Comparison of ENCODE assay signal across 20 cellular contexts in the genomic region with DNA sequence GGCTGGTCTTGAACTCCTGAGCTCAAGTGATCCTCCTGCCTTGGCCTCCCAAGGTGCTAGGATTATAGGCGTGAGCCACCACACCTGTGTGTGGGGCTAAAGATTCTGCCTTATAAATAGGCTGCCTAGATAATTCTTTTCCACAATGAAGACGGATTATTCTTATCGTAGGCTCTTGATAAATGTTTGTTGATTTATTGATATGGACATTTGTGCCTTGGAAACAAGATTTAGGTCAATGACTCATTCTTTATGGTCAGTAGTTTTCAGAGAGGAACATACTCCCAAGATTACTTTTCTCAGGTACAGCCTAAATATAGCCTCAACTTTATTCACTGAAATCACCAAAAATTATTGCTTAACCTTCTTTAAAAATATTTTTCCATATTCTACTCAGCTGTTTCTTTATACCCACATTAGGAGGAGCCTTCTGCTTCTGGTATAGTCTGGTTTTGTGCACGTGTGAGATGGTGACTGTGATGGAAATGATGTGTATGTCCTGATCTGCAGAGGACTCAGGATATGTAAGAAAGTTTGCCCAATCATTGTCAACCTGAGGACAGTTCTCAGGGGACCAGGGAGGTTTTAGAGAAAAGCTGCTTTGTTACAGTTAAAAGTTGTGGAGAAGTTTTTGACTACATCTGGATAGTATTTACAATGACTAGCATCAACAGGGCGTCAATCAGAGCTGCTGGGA.
A peak's percentile ranks its signal among the peaks of the same experiment; 100 is the strongest.
DNase-seq lines count a peak whose midpoint lies in the region; ATAC-seq, FAIRE-seq and TF ChIP-seq lines count a peak whose summit lies in the region.
"Had no signal": no experiment of that assay in that cellular context is flagged by ENCODE, and none has a peak within 500 bp of the region (broad histone marks: within the 10 kb centered on the region; RNA-seq: fewer than 3 reads in every experiment).

No MANE protein-coding gene starts in this region.

- FAIRE-seq in H54 (lab: Jason Lieb, UNC): no peak
- FAIRE-seq: GM12878, HTR-8/SVneo had no signal

- no peak overlapping the region for H3K4me3 Mint-ChIP-seq in osteocyte (ENCODE audit: unreplicated experiment)
- H3K4me3 Mint-ChIP-seq: CD4-positive, alpha-beta T cell; GM23338 had no signal

- no peaks in the 10 kb centered on the region for H4K20me1 ChIP-seq in BLaER1 treated with 17β-estradiol and CSF1 and Interleukin-3, amounts not matched to agents 10 nM and 100 nM

- TF ChIP-seq POLR2A in H54 (IDR thresholded peaks at IDR 0.05; ENCODE audit: low read depth, low read length): no peak

- peak; percentile 30 for DNase-seq in adipocyte (ENCODE audit: low read depth)
- peak; percentile 22 for DNase-seq in fibroblast of gingiva (ENCODE audit: low read depth)
- no peak for DNase-seq in osteocyte (ENCODE audit: extremely low spot score, unreplicated experiment)
- DNase-seq in H54 (ENCODE audit: insufficient read length, low spot score): no peak
- no peak for DNase-seq in tibial artery
- DNase-seq in DMS53 (lab: John Stamatoyannopoulos, UW): no peak
- DNase-seq: Calu3; CD4-positive, alpha-beta T cell; NCI-H1092; NCI-H1436 treated with DMSO at 0.1 percent for 48 hours; NCI-H2081; SHP77 had no signal

- peaks cover 79% of the 10 kb centered on the region for H3K4me1 Mint-ChIP-seq in osteocyte (ENCODE audit: unreplicated experiment)
- H3K4me1 Mint-ChIP-seq: GM23338 had no signal

- no peak overlapping the region for H3K9ac ChIP-seq in BLaER1 treated with 17β-estradiol and CSF1 and Interleukin-3, amounts not matched to agents 10 nM and 100 nM
- H3K9ac ChIP-seq in adipocyte (ENCODE audit: low read length): no peak overlapping the region

- TF ChIP-seq CTCF in osteocyte (IDR thresholded peaks at IDR 0.05): no peak
- no peak for TF ChIP-seq CTCF in tibial artery (IDR thresholded peaks at IDR 0.05)

- H3K4me1 ChIP-seq in BLaER1 treated with 17β-estradiol and CSF1 and Interleukin-3, amounts not matched to agents 10 nM and 100 nM: peaks cover 4 to 34% (median 26%) of the 10 kb centered on the region in 10 experiments; a peak in 17 of 20 replicates
- peaks cover 18% of the 10 kb centered on the region for H3K4me1 ChIP-seq in adipocyte (ENCODE audit: control insufficient read depth, insufficient read depth, low read length)
- H3K4me1 ChIP-seq in tibial artery: no peaks in the 10 kb centered on the region

- no peaks in the 10 kb centered on the region for H3K36me3 Mint-ChIP-seq in osteocyte (ENCODE audit: unreplicated experiment)

- H3K36me3 ChIP-seq in BLaER1 treated with 17β-estradiol and CSF1 and Interleukin-3, amounts not matched to agents 10 nM and 100 nM: no peaks in the 10 kb centered on the region
- H3K36me3 ChIP-seq in adipocyte (ENCODE audit: control insufficient read depth, insufficient read depth, low read length, severe bottlenecking) (no peaks in the 10 kb centered on the region), tibial artery (no peaks in the 10 kb centered on the region)
- H3K36me3 ChIP-seq: MG63 had no signal

- intact Hi-C loops in tibial artery (cut with DNase I; ENCODE audit: low total_unique reads): loop anchor here (2.0 kb wide), 1 partner anchor 23 kb away; no protein-coding TSS in a partner anchor

- H3K27me3 Mint-ChIP-seq in osteocyte (ENCODE audit: unreplicated experiment): no peaks in the 10 kb centered on the region

- no peak for ATAC-seq in GM21381 (IDR thresholded peaks at IDR 0.05; ENCODE audit: unreplicated experiment)
- ATAC-seq: GM12878, GM23338, HCT116 had no signal

- no peak overlapping the region for H3K4me3 ChIP-seq in BLaER1 treated with 17β-estradiol and CSF1 and Interleukin-3, amounts not matched to agents 10 nM and 100 nM
- H3K4me3 ChIP-seq in adipocyte (ENCODE audit: low read length) (no peak overlapping the region), tibial artery (no peak overlapping the region)
- H3K4me3 ChIP-seq: GM12878, GM23338, MG63, SK-N-MC had no signal

- H3K27ac Mint-ChIP-seq in osteocyte (ENCODE audit: unreplicated experiment): peak overlapping the region; percentile 48
- H3K27ac Mint-ChIP-seq: CD4-positive, alpha-beta T cell; GM23338 had no signal

- no peak overlapping the region for H3K27ac ChIP-seq in BLaER1 treated with 17β-estradiol and CSF1 and Interleukin-3, amounts not matched to agents 10 nM and 100 nM
- no peak overlapping the region for H3K27ac ChIP-seq in tibial artery
- H3K27ac ChIP-seq: SK-N-MC had no signal

- H3K4me2 ChIP-seq in BLaER1 treated with 17β-estradiol and CSF1 and Interleukin-3, amounts not matched to agents 10 nM and 100 nM: peak overlapping the region in 8 of 11 experiments; percentile 64 to 91 (median 74); a peak in 15 of 22 replicates
- H3K4me2 ChIP-seq: GM23338 had no signal

- no peaks in the 10 kb centered on the region for H3K9me3 Mint-ChIP-seq in osteocyte (ENCODE audit: unreplicated experiment)
- H3K9me3 Mint-ChIP-seq: CD4-positive, alpha-beta T cell; GM23338 had no signal

- H3K27me3 ChIP-seq in BLaER1 treated with 17β-estradiol and CSF1 and Interleukin-3, amounts not matched to agents 10 nM and 100 nM: no peaks in the 10 kb centered on the region
- no peaks in the 10 kb centered on the region for H3K27me3 ChIP-seq in adipocyte (replicated peaks; ENCODE audit: control insufficient read depth, insufficient read depth, low read length)
- no peaks in the 10 kb centered on the region for H3K27me3 ChIP-seq in tibial artery
- H3K27me3 ChIP-seq: MG63 had no signal

- H3K9me3 ChIP-seq in BLaER1 treated with 17β-estradiol and CSF1 and Interleukin-3, amounts not matched to agents 10 nM and 100 nM (replicated peaks in 1 of 11): peaks cover 0 to 8% (median 0%) of the 10 kb centered on the region in 11 experiments; a peak in 2 of 22 replicates
- H3K9me3 ChIP-seq in adipocyte (ENCODE audit: control insufficient read depth, low read length) (no peaks in the 10 kb centered on the region), tibial artery (no peaks in the 10 kb centered on the region)
- H3K9me3 ChIP-seq: MG63 had no signal

Comparison
In these comparisons a context has a peak if more than half of its experiments do, and no peak if none do; other contexts are left out.
1. DNase-seq: peak in adipocyte (single experiment) and fibroblast of gingiva (single experiment); none in osteocyte (single experiment), H54 (single experiment), tibial artery (0 of 2) and DMS53 (single experiment).